ENCODE assay signal across 21 cellular contexts in genomic region chr3:165852710-165853109, GRCh38. TPM values are rescaled to one million over a fixed set of nuclear protein-coding genes. Genes with fewer than 3 reads are reported as not detected.
"Had no signal": no experiment of that assay in that cellular context is flagged by ENCODE, and none has a peak within 500 bp of the region (broad histone marks: within the 10 kb centered on the region; RNA-seq: fewer than 3 reads in every experiment).

No MANE protein-coding gene starts in this region.

- H3K9ac ChIP-seq: parathyroid adenoma had no signal

- H3K27me3 Mint-ChIP-seq: activated CD4-positive, alpha-beta memory T cell treated with anti-CD3 and anti-CD28 coated beads, Interleukin-2, amount 10 ng/mL, durations not matched to agents 7 days and 5 days; naive B cell had no signal

- H3K27me3 ChIP-seq: body of pancreas, esophagus muscularis mucosa, heart right ventricle had no signal

- DNase-seq: activated CD4-positive, alpha-beta memory T cell treated with anti-CD3 and anti-CD28 coated beads, Interleukin-2, amount 10 ng/mL, durations not matched to agents 7 days and 5 days; activated CD4-positive, alpha-beta T cell treated with anti-CD3 and anti-CD28 coated beads for 4 hours; activated effector memory CD4-positive, alpha-beta T cell treated with Interleukin-2 at 50 U/mL for 16 hours; activated naive CD4-positive, alpha-beta T cell treated with anti-CD3 and anti-CD28 coated beads, Interleukin-2, amount 50 U/mL, for 16 hours; activated T-cell treated with anti-CD3 and anti-CD28 coated beads, Interleukin-2, amount 50 U/mL, for 4 hours; body of pancreas; central memory CD4-positive, alpha-beta T cell; effector CD4-positive, alpha-beta T cell; heart right ventricle; left cardiac atrium; naive B cell; stimulated activated CD4-positive, alpha-beta T cell treated with anti-CD3 and anti-CD28 coated beads, Interleukin-12 subunit alpha, Interleukin-12 subunit beta, amount 100 ng/mL, for 4 hours had no signal

- H3K79me2 ChIP-seq: parathyroid adenoma had no signal

- FAIRE-seq: frontal cortex had no signal

- H3K9me3 ChIP-seq: body of pancreas, esophagus muscularis mucosa, heart right ventricle had no signal

- H3K27ac ChIP-seq: body of pancreas, coronary artery, esophagus muscularis mucosa, heart right ventricle, parathyroid adenoma had no signal

- H3K36me3 ChIP-seq: esophagus muscularis mucosa, heart right ventricle had no signal

- H3K4me1 Mint-ChIP-seq: activated CD4-positive, alpha-beta memory T cell treated with anti-CD3 and anti-CD28 coated beads, Interleukin-2, amount 10 ng/mL, durations not matched to agents 7 days and 5 days; naive B cell; stimulated activated effector memory CD8-positive, alpha-beta T cell treated with anti-CD3 and anti-CD28 coated beads, Interleukin-12 subunit alpha, Interleukin-12 subunit beta, amount 100 ng/mL, for 72 hours had no signal

- H3K27ac Mint-ChIP-seq: activated CD4-positive, alpha-beta memory T cell treated with anti-CD3 and anti-CD28 coated beads, Interleukin-2, amount 10 ng/mL, durations not matched to agents 7 days and 5 days; naive B cell; stimulated activated effector memory CD8-positive, alpha-beta T cell treated with anti-CD3 and anti-CD28 coated beads, Interleukin-12 subunit alpha, Interleukin-12 subunit beta, amount 100 ng/mL, for 72 hours; T-helper 1 cell treated with Interleukin-12 subunit alpha and Interleukin-12 subunit beta and Interleukin-4 antibody, amounts not matched to agents 30 μg/mL and 1 μg/mL, for 36 hours; WTC11 had no signal

- H3K4me1 ChIP-seq: body of pancreas, heart right ventricle, parathyroid adenoma had no signal

- ATAC-seq: activated T-cell treated with anti-CD3 and anti-CD28 coated beads, Interleukin-2, amount 50 U/mL, for 4 hours; body of pancreas; heart right ventricle; stimulated activated effector memory CD8-positive, alpha-beta T cell treated with anti-CD3 and anti-CD28 coated beads, Interleukin-12 subunit alpha, Interleukin-12 subunit beta, amount 100 ng/mL, for 72 hours; WTC11 had no signal

- H3K9me3 Mint-ChIP-seq: activated CD4-positive, alpha-beta memory T cell treated with anti-CD3 and anti-CD28 coated beads, Interleukin-2, amount 10 ng/mL, durations not matched to agents 7 days and 5 days; T-helper 1 cell treated with Interleukin-12 subunit alpha and Interleukin-12 subunit beta and Interleukin-4 antibody, amounts not matched to agents 30 μg/mL and 1 μg/mL, for 36 hours; WTC11 had no signal

- H3K36me3 Mint-ChIP-seq: naive B cell; stimulated activated effector memory CD8-positive, alpha-beta T cell treated with anti-CD3 and anti-CD28 coated beads, Interleukin-12 subunit alpha, Interleukin-12 subunit beta, amount 100 ng/mL, for 72 hours; WTC11 had no signal

- H2AFZ ChIP-seq: parathyroid adenoma had no signal

- H3K4me3 ChIP-seq: body of pancreas, coronary artery, esophagus muscularis mucosa, heart right ventricle, lung had no signal

- H3K4me3 Mint-ChIP-seq: activated CD4-positive, alpha-beta memory T cell treated with anti-CD3 and anti-CD28 coated beads, Interleukin-2, amount 10 ng/mL, durations not matched to agents 7 days and 5 days; activated T-cell treated with anti-CD3 and anti-CD28 coated beads, Interleukin-2, amount 50 U/mL, for 4 hours; naive B cell; stimulated activated effector memory CD8-positive, alpha-beta T cell treated with anti-CD3 and anti-CD28 coated beads, Interleukin-12 subunit alpha, Interleukin-12 subunit beta, amount 100 ng/mL, for 72 hours; T-helper 1 cell treated with Interleukin-12 subunit alpha and Interleukin-12 subunit beta and Interleukin-4 antibody, amounts not matched to agents 30 μg/mL and 1 μg/mL, for 36 hours; WTC11 had no signal

RNA-seq across cellular contexts. Expression of gene BCHE, which starts 15.5 kb away (rescaled TPM):
- total RNA-seq: activated CD4-positive, alpha-beta memory T cell treated with anti-CD3 and anti-CD28 coated beads, Interleukin-2, amount 10 ng/mL, durations not matched to agents 7 days and 5 days; activated T-cell treated with anti-CD3 and anti-CD28 coated beads, Interleukin-2, amount 50 U/mL, for 4 hours; mononuclear cell had no signal
